ENCODE assay signal across 8 cellular contexts in genomic region chr11:45355706-45356041, GRCh38.
DNase-seq lines count a peak whose midpoint lies in the region; ATAC-seq and TF ChIP-seq lines count a peak whose summit lies in the region.

No MANE protein-coding gene starts in this region.

- no peaks in the 10 kb centered on the region for H3K79me1 ChIP-seq in trophoblast cell (ENCODE audit: low read length)

- H2AK5ac ChIP-seq in trophoblast cell (ENCODE audit: low read length), result no peak overlapping the region

- no peak for DNase-seq in Calu3
- DNase-seq in Peyer's patch, result no peak
- DNase-seq in fibroblast of mammary gland (ENCODE audit: low read depth), result no peak
- no peak for DNase-seq in trophoblast cell
- DNase-seq in stimulated activated naive CD4-positive, alpha-beta T cell treated with Interleukin-2 at 50 U/mL for 16 hours (lab: John Stamatoyannopoulos, UW), result no peak
- no peak for DNase-seq in KG1 (lab: John Stamatoyannopoulos, UW)
- no peak for DNase-seq in NCI-H2029 treated with DMSO at 0.1 percent for 48 hours (lab: John Stamatoyannopoulos, UW)

- WGBS in trophoblast cell (ENCODE audit: extremely low coverage, insufficient coverage, insufficient read length), result no CpG with 5 or more reads among the region's 5 CpGs

- H3K4me3 Mint-ChIP-seq in Calu3 (ENCODE audit: low read depth, unreplicated experiment), result peak overlapping the region; percentile 5

- H3K9me3 ChIP-seq in Peyer's patch (no peaks in the 10 kb centered on the region), trophoblast cell (ENCODE audit: insufficient read depth, low read depth, low read length) (no peaks in the 10 kb centered on the region)

- peak overlapping the region; percentile 81 for H2AFZ ChIP-seq in trophoblast cell (ENCODE audit: insufficient read depth, low read length, poor library complexity)

- peaks cover 97% of the 10 kb centered on the region for H3K27me3 Mint-ChIP-seq in Calu3 (ENCODE audit: unreplicated experiment)

- peak overlapping the region; percentile 57 to 65 (median 60) for H3K4me3 ChIP-seq in Peyer's patch
- peak overlapping the region; percentile 42 for H3K4me3 ChIP-seq in fibroblast of mammary gland (ENCODE audit: control insufficient read depth, low read depth, low read length)
- peak overlapping the region; percentile 77 for H3K4me3 ChIP-seq in trophoblast cell (ENCODE audit: low read depth, low read length)

- H3K23ac ChIP-seq in trophoblast cell (ENCODE audit: low read length), result no peak overlapping the region

- no TSS peak for BruUV-seq in Calu3 (replicated peaks; lab: Mats Ljungman, UMichigan)

- no peaks in the 10 kb centered on the region for H3K79me2 ChIP-seq in trophoblast cell (ENCODE audit: control insufficient read depth, insufficient read depth, low read length, poor library complexity)

- no peak overlapping the region for H3K18ac ChIP-seq in trophoblast cell (ENCODE audit: low read length)

- no peak overlapping the region for H3K4ac ChIP-seq in trophoblast cell (ENCODE audit: low read depth, low read length)

- peak overlapping the region; percentile 56 for H4K8ac ChIP-seq in trophoblast cell (ENCODE audit: low read depth, low read length)

- no peak for TF ChIP-seq POLR2A in Peyer's patch (IDR thresholded peaks at IDR 0.05)

- H3K4me1 ChIP-seq in Peyer's patch (peaks cover 4 to 10% (median 5%) of the 10 kb centered on the region in 4 donors), trophoblast cell (ENCODE audit: control insufficient read depth in 1 of 2, insufficient read depth in 2 of 2, low read length in 2 of 2) (peaks cover 0 to 2% of the 10 kb centered on the region in 2 experiments)

- H3K27ac ChIP-seq in Peyer's patch (peak overlapping the region in 3 of 4 donors; percentile 19 to 57 (median 47)), trophoblast cell (ENCODE audit: low read depth, low read length) (no peak overlapping the region)

- peak overlapping the region; percentile 47 for H3K14ac ChIP-seq in trophoblast cell (ENCODE audit: low read length)

- H4K12ac ChIP-seq in trophoblast cell (ENCODE audit: low read depth, low read length), result peak overlapping the region; percentile 52

- H2BK120ac ChIP-seq in trophoblast cell (ENCODE audit: insufficient read depth, low read length, poor library complexity), result no peak overlapping the region

- ATAC-seq in GM21529 (IDR thresholded peaks at IDR 0.05; ENCODE audit: unreplicated experiment), result no peak

- no peak overlapping the region for H3K9ac ChIP-seq in trophoblast cell (ENCODE audit: low read length)

- H3K36me3 Mint-ChIP-seq in Calu3 (ENCODE audit: insufficient read depth, unreplicated experiment), result no peaks in the 10 kb centered on the region

- H2BK12ac ChIP-seq in trophoblast cell (ENCODE audit: low read length), result no peak overlapping the region

- no peaks in the 10 kb centered on the region for H3K36me3 ChIP-seq in Peyer's patch
- H3K36me3 ChIP-seq in trophoblast cell (ENCODE audit: control insufficient read depth in 1 of 2, insufficient read depth in 2 of 2, low read length in 2 of 2), result no peaks in the 10 kb centered on the region

- H3K27me3 ChIP-seq in Peyer's patch (no peaks in the 10 kb centered on the region), trophoblast cell (ENCODE audit: insufficient read depth, low read length) (no peaks in the 10 kb centered on the region)

- H3K9me3 Mint-ChIP-seq in Calu3 (ENCODE audit: low read depth, unreplicated experiment), result no peaks in the 10 kb centered on the region

- H3K27ac Mint-ChIP-seq in Calu3 (ENCODE audit: unreplicated experiment), result no peak overlapping the region

- no peak overlapping the region for H2BK5ac ChIP-seq in trophoblast cell (ENCODE audit: low read depth, low read length, poor library complexity)

- CTCF ChIA-PET in Calu3 (lab: Charles Lee), result no interaction called here

- no peaks in the 10 kb centered on the region for H3K4me1 Mint-ChIP-seq in Calu3 (ENCODE audit: low read depth, unreplicated experiment)

- no peak for TF ChIP-seq CTCF in Calu3 (IDR thresholded peaks at IDR 0.05; ENCODE audit: unreplicated experiment)
- no peak for TF ChIP-seq CTCF in Peyer's patch (IDR thresholded peaks at IDR 0.05)
- no peak for TF ChIP-seq CTCF in fibroblast of mammary gland (conservative IDR thresholded peaks at IDR 0.05; ENCODE audit: control insufficient read depth, insufficient read depth, low read depth, low read length)

- peak overlapping the region; percentile 81 for H3K4me2 ChIP-seq in trophoblast cell (ENCODE audit: low read length)

- H4K91ac ChIP-seq in trophoblast cell (ENCODE audit: low read depth, low read length), result peak overlapping the region; percentile 13

- intact Hi-C loops in Calu3 (cut with micrococcal nuclease; ENCODE audit: unreplicated experiment), result no loop called here
